ENCODE assay signal across 1 cellular context in the genomic region with DNA sequence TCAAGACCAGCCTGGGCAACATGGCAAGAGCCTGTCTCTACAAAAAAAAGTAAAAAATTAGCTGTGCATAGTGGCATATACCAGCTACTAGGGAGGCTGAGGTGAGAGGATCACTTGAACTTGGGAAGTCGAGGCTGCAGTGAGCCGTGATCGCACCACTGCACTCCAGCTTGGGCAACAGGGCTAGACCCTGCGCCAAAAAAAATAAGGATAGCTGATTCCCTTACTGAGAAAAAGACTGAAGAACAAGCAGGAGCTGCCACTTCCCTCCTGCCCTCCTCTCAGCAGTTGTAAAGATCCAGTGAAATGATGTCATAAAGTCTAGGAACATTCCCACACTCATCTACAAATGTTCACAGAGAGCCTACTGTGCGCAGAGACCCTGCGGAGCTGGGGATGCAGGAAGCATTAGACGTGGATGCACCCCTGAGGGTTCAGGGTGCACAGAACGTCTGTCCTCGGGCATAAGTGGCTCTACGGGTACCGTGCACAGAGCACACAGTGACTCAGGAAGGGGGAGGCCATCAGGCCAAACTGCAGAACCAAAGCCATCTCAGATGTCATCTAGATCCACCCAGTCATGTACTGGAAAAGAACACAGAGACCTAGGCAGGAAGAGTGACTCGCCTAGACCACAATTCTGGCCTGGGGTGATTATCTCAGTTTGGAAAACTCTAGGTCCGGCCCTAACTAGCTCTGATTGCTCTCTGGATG.
A peak's percentile ranks its signal among the peaks of the same experiment; 100 is the strongest.
TF ChIP-seq lines count a peak whose summit lies in the region.

No MANE protein-coding gene starts in this region.

TF ChIP-seq in HepG2, 621 proteins besides CTCF, POLR2A, EP300 and RAD21:
- no peak for TF ChIP-seq ZNF569 (CRISPR knock-in tag; IDR thresholded peaks at IDR 0.05; ENCODE audit: borderline replicate concordance)
- peak; percentile 84 for TF ChIP-seq ZKSCAN1 (IDR thresholded peaks at IDR 0.05; ENCODE audit: low read length)
